ENCODE assay signal across 1 cellular context in genomic region chr3:14214764-14215163, GRCh38.
TF ChIP-seq lines count a peak whose summit lies in the region.

No MANE protein-coding gene starts in this region.

TF ChIP-seq in K562, 482 proteins besides CTCF, POLR2A, EP300 and RAD21 (continued from another document):
- no peak for TF ChIP-seq SAFB2 (IDR thresholded peaks at IDR 0.05; ENCODE audit: borderline replicate concordance, low read depth, low read length, severe bottlenecking)
